24 cellular contexts compared by ENCODE assay signal in genomic region chr1:201989354-201990128, GRCh38. TPM values are rescaled to one million over a fixed set of nuclear protein-coding genes. Genes with fewer than 3 reads are reported as not detected.
"Had no signal": no experiment of that assay in that cellular context is flagged by ENCODE, and none has a peak within 500 bp of the region (broad histone marks: within the 10 kb centered on the region; RNA-seq: fewer than 3 reads in every experiment).

No MANE protein-coding gene starts in this region.

- H3K27me3 ChIP-seq: esophagus muscularis mucosa, gastrocnemius medialis had no signal

- H3K4me3 ChIP-seq: esophagus muscularis mucosa, gastrocnemius medialis, lung, thoracic aorta had no signal

- H3K4me3 Mint-ChIP-seq: activated CD4-positive, alpha-beta memory T cell treated with anti-CD3 and anti-CD28 coated beads for 36 hours; activated naive CD8-positive, alpha-beta T cell treated with anti-CD3 and anti-CD28 coated beads, Interleukin-2, amount 50 U/mL, for 24 hours; activated T-cell treated with anti-CD3 and anti-CD28 coated beads, Interleukin-2, amount 50 U/mL, for 72 hours; mesothelial cell of epicardium; naive thymus-derived CD8-positive, alpha-beta T cell had no signal

- H3K27ac Mint-ChIP-seq: activated CD4-positive, alpha-beta memory T cell treated with anti-CD3 and anti-CD28 coated beads for 36 hours; activated naive CD8-positive, alpha-beta T cell treated with anti-CD3 and anti-CD28 coated beads, Interleukin-2, amount 50 U/mL, for 24 hours; activated T-cell treated with anti-CD3 and anti-CD28 coated beads, Interleukin-2, amount 50 U/mL, for 72 hours; progenitor cell of endocrine pancreas had no signal

- FAIRE-seq: endothelial cell of umbilical vein had no signal

- H3K4me1 Mint-ChIP-seq: activated naive CD8-positive, alpha-beta T cell treated with anti-CD3 and anti-CD28 coated beads, Interleukin-2, amount 50 U/mL, for 24 hours had no signal

- H3K9me3 ChIP-seq: esophagus muscularis mucosa, gastrocnemius medialis, thoracic aorta had no signal

- H3K9me3 Mint-ChIP-seq: activated CD4-positive, alpha-beta memory T cell treated with anti-CD3 and anti-CD28 coated beads for 36 hours; activated naive CD8-positive, alpha-beta T cell treated with anti-CD3 and anti-CD28 coated beads, Interleukin-2, amount 50 U/mL, for 24 hours; activated T-cell treated with anti-CD3 and anti-CD28 coated beads, Interleukin-2, amount 50 U/mL, for 72 hours; mesothelial cell of epicardium; naive thymus-derived CD8-positive, alpha-beta T cell had no signal

- H3K27ac ChIP-seq: esophagus muscularis mucosa, gastrocnemius medialis, thoracic aorta had no signal

- DNase-seq: activated CD4-positive, alpha-beta memory T cell treated with anti-CD3 and anti-CD28 coated beads for 36 hours; activated CD4-positive, alpha-beta T cell treated with anti-CD3 and anti-CD28 coated beads for 48 hours; activated CD4-positive, CD25-positive, alpha-beta regulatory T cell; activated gamma-delta T cell; activated naive CD4-positive, alpha-beta T cell treated with anti-CD3 and anti-CD28 coated beads, Interleukin-2, amount 50 U/mL, for 16 hours; activated naive CD8-positive, alpha-beta T cell treated with anti-CD3 and anti-CD28 coated beads, Interleukin-2, amount 50 U/mL, for 24 hours; activated T-cell treated with anti-CD3 and anti-CD28 coated beads, Interleukin-2, amount 50 U/mL, for 72 hours; caudate nucleus; dermis blood vessel endothelial cell; effector memory CD4-positive, alpha-beta T cell; gastrocnemius medialis; hippocampal formation; naive thymus-derived CD8-positive, alpha-beta T cell; retina; stimulated activated CD4-positive, alpha-beta T cell treated with anti-CD3 and anti-CD28 coated beads, Interleukin-4, amount 100 ng/mL, for 24 hours; stimulated activated naive CD4-positive, alpha-beta T cell treated with Interleukin-2 at 50 U/mL for 16 hours; T-helper 9 cell had no signal

- H3K27me3 Mint-ChIP-seq: activated CD4-positive, alpha-beta memory T cell treated with anti-CD3 and anti-CD28 coated beads for 36 hours; activated naive CD8-positive, alpha-beta T cell treated with anti-CD3 and anti-CD28 coated beads, Interleukin-2, amount 50 U/mL, for 24 hours; naive thymus-derived CD8-positive, alpha-beta T cell; progenitor cell of endocrine pancreas had no signal

RNA-seq across cellular contexts. Expression of gene ELF3, which starts 20.8 kb away (rescaled TPM):
- polyA plus RNA-seq: naive thymus-derived CD8-positive, alpha-beta T cell had no signal

RNA-seq across cellular contexts. Expression of gene LMOD1, which starts 43.2 kb away (rescaled TPM):
- total RNA-seq: activated CD4-positive, alpha-beta memory T cell treated with anti-CD3 and anti-CD28 coated beads for 36 hours; activated T-cell treated with anti-CD3 and anti-CD28 coated beads, Interleukin-2, amount 50 U/mL, for 72 hours; naive thymus-derived CD8-positive, alpha-beta T cell; T-helper 1 cell treated with Interleukin-12 subunit alpha and Interleukin-12 subunit beta and Interleukin-4 antibody, amounts not matched to agents 30 ng/mL and 1 ng/mL, for 36 hours had no signal
- polyA plus RNA-seq: naive thymus-derived CD8-positive, alpha-beta T cell had no signal
